1 cellular context compared by ENCODE assay signal in genomic region chr2:233745073-233745755, GRCh38.
TF ChIP-seq lines count a peak whose summit lies in the region.

No MANE protein-coding gene starts in this region.

TF ChIP-seq in HepG2, 621 proteins besides CTCF, POLR2A, EP300 and RAD21 (continued from another document and continues in another):
- TF ChIP-seq, protein P1, sequence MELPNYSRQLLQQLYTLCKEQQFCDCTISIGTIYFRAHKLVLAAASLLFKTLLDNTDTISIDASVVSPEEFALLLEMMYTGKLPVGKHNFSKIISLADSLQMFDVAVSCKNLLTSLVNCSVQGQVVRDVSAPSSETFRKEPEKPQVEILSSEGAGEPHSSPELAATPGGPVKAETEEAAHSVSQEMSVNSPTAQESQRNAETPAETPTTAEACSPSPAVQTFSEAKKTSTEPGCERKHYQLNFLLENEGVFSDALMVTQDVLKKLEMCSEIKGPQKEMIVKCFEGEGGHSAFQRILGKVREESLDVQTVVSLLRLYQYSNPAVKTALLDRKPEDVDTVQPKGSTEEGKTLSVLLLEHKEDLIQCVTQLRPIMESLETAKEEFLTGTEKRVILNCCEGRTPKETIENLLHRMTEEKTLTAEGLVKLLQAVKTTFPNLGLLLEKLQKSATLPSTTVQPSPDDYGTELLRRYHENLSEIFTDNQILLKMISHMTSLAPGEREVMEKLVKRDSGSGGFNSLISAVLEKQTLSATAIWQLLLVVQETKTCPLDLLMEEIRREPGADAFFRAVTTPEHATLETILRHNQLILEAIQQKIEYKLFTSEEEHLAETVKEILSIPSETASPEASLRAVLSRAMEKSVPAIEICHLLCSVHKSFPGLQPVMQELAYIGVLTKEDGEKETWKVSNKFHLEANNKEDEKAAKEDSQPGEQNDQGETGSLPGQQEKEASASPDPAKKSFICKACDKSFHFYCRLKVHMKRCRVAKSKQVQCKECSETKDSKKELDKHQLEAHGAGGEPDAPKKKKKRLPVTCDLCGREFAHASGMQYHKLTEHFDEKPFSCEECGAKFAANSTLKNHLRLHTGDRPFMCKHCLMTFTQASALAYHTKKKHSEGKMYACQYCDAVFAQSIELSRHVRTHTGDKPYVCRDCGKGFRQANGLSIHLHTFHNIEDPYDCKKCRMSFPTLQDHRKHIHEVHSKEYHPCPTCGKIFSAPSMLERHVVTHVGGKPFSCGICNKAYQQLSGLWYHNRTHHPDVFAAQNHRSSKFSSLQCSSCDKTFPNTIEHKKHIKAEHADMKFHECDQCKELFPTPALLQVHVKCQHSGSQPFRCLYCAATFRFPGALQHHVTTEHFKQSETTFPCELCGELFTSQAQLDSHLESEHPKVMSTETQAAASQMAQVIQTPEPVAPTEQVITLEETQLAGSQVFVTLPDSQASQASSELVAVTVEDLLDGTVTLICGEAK (IDR thresholded peaks at IDR 0.05), result no peak
- TF ChIP-seq, protein P1 (CRISPR knock-in tag; IDR thresholded peaks at IDR 0.05), result peak; percentile 49; the same call in 1 of the 2 replicates
- TF ChIP-seq ZBTB42 (CRISPR knock-in tag; IDR thresholded peaks at IDR 0.05) (no peak), RFX3 (CRISPR knock-in tag; IDR thresholded peaks at IDR 0.05) (no peak), PAWR (CRISPR knock-in tag; IDR thresholded peaks at IDR 0.05; ENCODE audit: borderline replicate concordance) (no peak), SALL1 (CRISPR knock-in tag; IDR thresholded peaks at IDR 0.05) (peak; percentile 84; the same call in 1 of the 2 replicates), YEATS2 (CRISPR knock-in tag; IDR thresholded peaks at IDR 0.05; ENCODE audit: borderline replicate concordance) (peak; percentile 66; the same call in 1 of the 2 replicates), ZNF792 (CRISPR knock-in tag; IDR thresholded peaks at IDR 0.05) (peak; percentile 77), SMARCC2 (IDR thresholded peaks at IDR 0.05) (no peak), KLF13 (CRISPR knock-in tag; IDR thresholded peaks at IDR 0.05) (no peak), IRF1 (CRISPR knock-in tag; IDR thresholded peaks at IDR 0.05; ENCODE audit: low read depth) (no peak), TARDBP (CRISPR knock-in tag; IDR thresholded peaks at IDR 0.05) (peak; percentile 98), GLI4 (CRISPR knock-in tag; IDR thresholded peaks at IDR 0.05; ENCODE audit: borderline replicate concordance) (no peak), ZNF333 (CRISPR knock-in tag; IDR thresholded peaks at IDR 0.05; ENCODE audit: borderline replicate concordance) (no peak), ELF1 (CRISPR knock-in tag; IDR thresholded peaks at IDR 0.05) (peak; percentile 50), BRD4 (CRISPR knock-in tag; IDR thresholded peaks at IDR 0.05) (no peak), FOXM1 (CRISPR knock-in tag; IDR thresholded peaks at IDR 0.05) (no peak), CENPBD1 (CRISPR knock-in tag; IDR thresholded peaks at IDR 0.05; ENCODE audit: borderline replicate concordance, low read depth) (no peak), KDM5B (CRISPR knock-in tag; IDR thresholded peaks at IDR 0.05; ENCODE audit: borderline replicate concordance) (no peak), ZNF709 (CRISPR knock-in tag; IDR thresholded peaks at IDR 0.05) (peak; percentile 65; the same call in 1 of the 2 replicates), RBAK (CRISPR knock-in tag; IDR thresholded peaks at IDR 0.05) (no peak; the same call in 1 of the 2 replicates), MAFK (conservative IDR thresholded peaks at IDR 0.05 in 1 of 2, IDR thresholded peaks at IDR 0.05 in 1 of 2; ENCODE audit: low read length in 2 of 2) (no peak), ZNF775 (CRISPR knock-in tag; IDR thresholded peaks at IDR 0.05; ENCODE audit: borderline replicate concordance) (peak; percentile 98), ZNF205 (CRISPR knock-in tag; IDR thresholded peaks at IDR 0.05) (peak; percentile 86; the same call in 1 of the 2 replicates), ZNF564 (CRISPR knock-in tag; IDR thresholded peaks at IDR 0.05) (peak; percentile 47; the same call in 1 of the 2 replicates), SMAD9 (CRISPR knock-in tag; IDR thresholded peaks at IDR 0.05) (no peak), MAFF (IDR thresholded peaks at IDR 0.05; ENCODE audit: low read depth, low read length) (0 out of 2 replicates have a peak, but pooled peaks have one; percentile 10), ZNF552 (CRISPR knock-in tag; IDR thresholded peaks at IDR 0.05; ENCODE audit: borderline replicate concordance) (no peak), ZNF598 (CRISPR knock-in tag; IDR thresholded peaks at IDR 0.05; ENCODE audit: borderline replicate concordance) (no peak)
- TF ChIP-seq, protein P2, sequence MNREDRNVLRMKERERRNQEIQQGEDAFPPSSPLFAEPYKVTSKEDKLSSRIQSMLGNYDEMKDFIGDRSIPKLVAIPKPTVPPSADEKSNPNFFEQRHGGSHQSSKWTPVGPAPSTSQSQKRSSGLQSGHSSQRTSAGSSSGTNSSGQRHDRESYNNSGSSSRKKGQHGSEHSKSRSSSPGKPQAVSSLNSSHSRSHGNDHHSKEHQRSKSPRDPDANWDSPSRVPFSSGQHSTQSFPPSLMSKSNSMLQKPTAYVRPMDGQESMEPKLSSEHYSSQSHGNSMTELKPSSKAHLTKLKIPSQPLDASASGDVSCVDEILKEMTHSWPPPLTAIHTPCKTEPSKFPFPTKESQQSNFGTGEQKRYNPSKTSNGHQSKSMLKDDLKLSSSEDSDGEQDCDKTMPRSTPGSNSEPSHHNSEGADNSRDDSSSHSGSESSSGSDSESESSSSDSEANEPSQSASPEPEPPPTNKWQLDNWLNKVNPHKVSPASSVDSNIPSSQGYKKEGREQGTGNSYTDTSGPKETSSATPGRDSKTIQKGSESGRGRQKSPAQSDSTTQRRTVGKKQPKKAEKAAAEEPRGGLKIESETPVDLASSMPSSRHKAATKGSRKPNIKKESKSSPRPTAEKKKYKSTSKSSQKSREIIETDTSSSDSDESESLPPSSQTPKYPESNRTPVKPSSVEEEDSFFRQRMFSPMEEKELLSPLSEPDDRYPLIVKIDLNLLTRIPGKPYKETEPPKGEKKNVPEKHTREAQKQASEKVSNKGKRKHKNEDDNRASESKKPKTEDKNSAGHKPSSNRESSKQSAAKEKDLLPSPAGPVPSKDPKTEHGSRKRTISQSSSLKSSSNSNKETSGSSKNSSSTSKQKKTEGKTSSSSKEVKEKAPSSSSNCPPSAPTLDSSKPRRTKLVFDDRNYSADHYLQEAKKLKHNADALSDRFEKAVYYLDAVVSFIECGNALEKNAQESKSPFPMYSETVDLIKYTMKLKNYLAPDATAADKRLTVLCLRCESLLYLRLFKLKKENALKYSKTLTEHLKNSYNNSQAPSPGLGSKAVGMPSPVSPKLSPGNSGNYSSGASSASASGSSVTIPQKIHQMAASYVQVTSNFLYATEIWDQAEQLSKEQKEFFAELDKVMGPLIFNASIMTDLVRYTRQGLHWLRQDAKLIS (CRISPR knock-in tag; IDR thresholded peaks at IDR 0.05), result no peak
- TF ChIP-seq, protein P3, sequence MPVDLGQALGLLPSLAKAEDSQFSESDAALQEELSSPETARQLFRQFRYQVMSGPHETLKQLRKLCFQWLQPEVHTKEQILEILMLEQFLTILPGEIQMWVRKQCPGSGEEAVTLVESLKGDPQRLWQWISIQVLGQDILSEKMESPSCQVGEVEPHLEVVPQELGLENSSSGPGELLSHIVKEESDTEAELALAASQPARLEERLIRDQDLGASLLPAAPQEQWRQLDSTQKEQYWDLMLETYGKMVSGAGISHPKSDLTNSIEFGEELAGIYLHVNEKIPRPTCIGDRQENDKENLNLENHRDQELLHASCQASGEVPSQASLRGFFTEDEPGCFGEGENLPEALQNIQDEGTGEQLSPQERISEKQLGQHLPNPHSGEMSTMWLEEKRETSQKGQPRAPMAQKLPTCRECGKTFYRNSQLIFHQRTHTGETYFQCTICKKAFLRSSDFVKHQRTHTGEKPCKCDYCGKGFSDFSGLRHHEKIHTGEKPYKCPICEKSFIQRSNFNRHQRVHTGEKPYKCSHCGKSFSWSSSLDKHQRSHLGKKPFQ (CRISPR knock-in tag; IDR thresholded peaks at IDR 0.05; ENCODE audit: insufficient replicate concordance), result peak; percentile 90
- TF ChIP-seq, protein P4, sequence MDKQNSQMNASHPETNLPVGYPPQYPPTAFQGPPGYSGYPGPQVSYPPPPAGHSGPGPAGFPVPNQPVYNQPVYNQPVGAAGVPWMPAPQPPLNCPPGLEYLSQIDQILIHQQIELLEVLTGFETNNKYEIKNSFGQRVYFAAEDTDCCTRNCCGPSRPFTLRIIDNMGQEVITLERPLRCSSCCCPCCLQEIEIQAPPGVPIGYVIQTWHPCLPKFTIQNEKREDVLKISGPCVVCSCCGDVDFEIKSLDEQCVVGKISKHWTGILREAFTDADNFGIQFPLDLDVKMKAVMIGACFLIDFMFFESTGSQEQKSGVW (CRISPR knock-in tag; IDR thresholded peaks at IDR 0.05; ENCODE audit: borderline replicate concordance), result no peak
- TF ChIP-seq, protein P5, sequence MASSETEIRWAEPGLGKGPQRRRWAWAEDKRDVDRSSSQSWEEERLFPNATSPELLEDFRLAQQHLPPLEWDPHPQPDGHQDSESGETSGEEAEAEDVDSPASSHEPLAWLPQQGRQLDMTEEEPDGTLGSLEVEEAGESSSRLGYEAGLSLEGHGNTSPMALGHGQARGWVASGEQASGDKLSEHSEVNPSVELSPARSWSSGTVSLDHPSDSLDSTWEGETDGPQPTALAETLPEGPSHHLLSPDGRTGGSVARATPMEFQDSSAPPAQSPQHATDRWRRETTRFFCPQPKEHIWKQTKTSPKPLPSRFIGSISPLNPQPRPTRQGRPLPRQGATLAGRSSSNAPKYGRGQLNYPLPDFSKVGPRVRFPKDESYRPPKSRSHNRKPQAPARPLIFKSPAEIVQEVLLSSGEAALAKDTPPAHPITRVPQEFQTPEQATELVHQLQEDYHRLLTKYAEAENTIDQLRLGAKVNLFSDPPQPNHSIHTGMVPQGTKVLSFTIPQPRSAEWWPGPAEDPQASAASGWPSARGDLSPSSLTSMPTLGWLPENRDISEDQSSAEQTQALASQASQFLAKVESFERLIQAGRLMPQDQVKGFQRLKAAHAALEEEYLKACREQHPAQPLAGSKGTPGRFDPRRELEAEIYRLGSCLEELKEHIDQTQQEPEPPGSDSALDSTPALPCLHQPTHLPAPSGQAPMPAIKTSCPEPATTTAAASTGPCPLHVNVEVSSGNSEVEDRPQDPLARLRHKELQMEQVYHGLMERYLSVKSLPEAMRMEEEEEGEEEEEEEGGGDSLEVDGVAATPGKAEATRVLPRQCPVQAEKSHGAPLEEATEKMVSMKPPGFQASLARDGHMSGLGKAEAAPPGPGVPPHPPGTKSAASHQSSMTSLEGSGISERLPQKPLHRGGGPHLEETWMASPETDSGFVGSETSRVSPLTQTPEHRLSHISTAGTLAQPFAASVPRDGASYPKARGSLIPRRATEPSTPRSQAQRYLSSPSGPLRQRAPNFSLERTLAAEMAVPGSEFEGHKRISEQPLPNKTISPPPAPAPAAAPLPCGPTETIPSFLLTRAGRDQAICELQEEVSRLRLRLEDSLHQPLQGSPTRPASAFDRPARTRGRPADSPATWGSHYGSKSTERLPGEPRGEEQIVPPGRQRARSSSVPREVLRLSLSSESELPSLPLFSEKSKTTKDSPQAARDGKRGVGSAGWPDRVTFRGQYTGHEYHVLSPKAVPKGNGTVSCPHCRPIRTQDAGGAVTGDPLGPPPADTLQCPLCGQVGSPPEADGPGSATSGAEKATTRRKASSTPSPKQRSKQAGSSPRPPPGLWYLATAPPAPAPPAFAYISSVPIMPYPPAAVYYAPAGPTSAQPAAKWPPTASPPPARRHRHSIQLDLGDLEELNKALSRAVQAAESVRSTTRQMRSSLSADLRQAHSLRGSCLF (CRISPR knock-in tag; IDR thresholded peaks at IDR 0.05; ENCODE audit: borderline replicate concordance), result no peak
